Comparison of ENCODE assay signal across 22 cellular contexts in the genomic region with DNA sequence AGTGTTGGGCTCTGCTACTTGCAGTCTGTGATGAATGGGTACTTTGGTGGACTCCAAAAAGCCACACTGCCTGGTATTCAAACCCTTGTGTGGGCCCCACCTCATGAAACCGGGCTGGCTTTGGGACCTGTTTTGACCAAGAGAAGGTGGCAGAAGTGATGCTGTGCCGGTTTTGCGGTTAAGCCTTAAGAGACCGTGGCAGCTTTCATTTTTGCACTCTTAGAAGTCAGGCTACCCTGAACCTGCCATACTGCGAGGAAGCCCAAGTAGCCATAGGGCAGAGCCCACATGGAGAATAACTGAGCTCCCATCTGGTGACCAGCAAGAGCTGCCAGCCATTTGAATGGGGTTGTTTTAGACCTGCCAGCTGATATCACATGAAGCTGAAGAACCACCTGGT.
"Had no signal": no experiment of that assay in that cellular context is flagged by ENCODE, and none has a peak within 500 bp of the region (broad histone marks: within the 10 kb centered on the region; RNA-seq: fewer than 3 reads in every experiment).

No MANE protein-coding gene starts in this region.

- H3K4me3 ChIP-seq: sigmoid colon had no signal

- H3K4me3 Mint-ChIP-seq: endodermal cell; naive thymus-derived CD8-positive, alpha-beta T cell had no signal

- H3K27ac ChIP-seq: neutrophil, thoracic aorta had no signal

- DNase-seq: effector CD4-positive, alpha-beta T cell; endodermal cell; erythroblast; heart right ventricle; hypothalamus; kidney glomerular epithelial cell; mammary epithelial cell; naive thymus-derived CD8-positive, alpha-beta T cell; posterior cingulate gyrus; sigmoid colon; stimulated activated CD4-positive, alpha-beta T cell treated with anti-CD3 and anti-CD28 coated beads, Interleukin-12 subunit alpha, Interleukin-12 subunit beta, amount 100 ng/mL, for 4 hours; stimulated activated naive CD4-positive, alpha-beta T cell; stomach; substantia nigra; trophoblast cell had no signal

- H3K27me3 ChIP-seq: neutrophil, sigmoid colon, stomach had no signal

- H3K9me3 ChIP-seq: neutrophil, sigmoid colon, thoracic aorta had no signal

- ATAC-seq: naive thymus-derived CD8-positive, alpha-beta T cell had no signal

- H3K36me3 ChIP-seq: sigmoid colon, stomach, thoracic aorta had no signal

- H3K27ac Mint-ChIP-seq: endodermal cell had no signal

- FAIRE-seq: colon, endothelial cell of umbilical vein, frontal cortex, islet of Langerhans, small intestine had no signal
